ENCODE assay signal across 8 cellular contexts in genomic region chr1:31944205-31945089, GRCh38. TPM values are rescaled to one million over a fixed set of nuclear protein-coding genes. Genes with fewer than 3 reads are reported as not detected.
DNase-seq lines count a peak whose midpoint lies in the region; ATAC-seq and TF ChIP-seq lines count a peak whose summit lies in the region.

No MANE protein-coding gene starts in this region.

- H3K36me3 ChIP-seq in fibroblast of lung (ENCODE audit: control insufficient read depth, insufficient read depth, low read length): no peaks in the 10 kb centered on the region

- no peaks in the 10 kb centered on the region for H3K36me3 Mint-ChIP-seq in activated T-cell treated with anti-CD3 and anti-CD28 coated beads, Interleukin-2, amount 50 U/mL, for 24 hours (ENCODE audit: low read depth)
- no peaks in the 10 kb centered on the region for H3K36me3 Mint-ChIP-seq in naive thymus-derived CD8-positive, alpha-beta T cell
- H3K36me3 Mint-ChIP-seq in stimulated activated naive CD8-positive, alpha-beta T cell treated with anti-CD3 and anti-CD28 coated beads, Interleukin-15, Interleukin-2, amounts not matched to agents 100 ng/mL and 50 ng/mL, for 24 hours (ENCODE audit: low read depth): no peaks in the 10 kb centered on the region

- no peaks in the 10 kb centered on the region for H3K27me3 ChIP-seq in fibroblast of lung (ENCODE audit: control insufficient read depth, insufficient read depth, low read length)

- no peaks in the 10 kb centered on the region for H3K79me2 ChIP-seq in fibroblast of lung (ENCODE audit: control insufficient read depth, insufficient read depth, low read length)

- DNase-seq in GM04503 (ENCODE audit: low read depth) (peak; percentile 69), NCI-H82 (lab: John Stamatoyannopoulos, UW) (peak; percentile 89), fibroblast of lung (ENCODE audit: low read depth in 2 of 2) (peak; percentile 85 to 96), cortex of kidney (lab: John Stamatoyannopoulos, UW) (no peak)
- peak; percentile 80 for DNase-seq in activated T-cell treated with anti-CD3 and anti-CD28 coated beads, Interleukin-2, amount 50 U/mL, for 24 hours
- DNase-seq in naive thymus-derived CD8-positive, alpha-beta T cell: peak; percentile 64 to 92 (median 78)

- POLR2A ChIA-PET in naive thymus-derived CD8-positive, alpha-beta T cell (lab: Charles Lee): interaction anchor here (0.6 to 8.5 kb wide), 26 partner anchors 10 to 450 kb away, joined by 3 to 143 read pairs (median 4); partner anchors contain the start of genes BSDC1, KHDRBS1, KPNA6 and SPOCD1

- no peaks in the 10 kb centered on the region for H3K27me3 Mint-ChIP-seq in activated T-cell treated with anti-CD3 and anti-CD28 coated beads, Interleukin-2, amount 50 U/mL, for 24 hours
- no peaks in the 10 kb centered on the region for H3K27me3 Mint-ChIP-seq in naive thymus-derived CD8-positive, alpha-beta T cell
- no peaks in the 10 kb centered on the region for H3K27me3 Mint-ChIP-seq in stimulated activated naive CD8-positive, alpha-beta T cell treated with anti-CD3 and anti-CD28 coated beads, Interleukin-15, Interleukin-2, amounts not matched to agents 100 ng/mL and 50 ng/mL, for 24 hours

- peaks cover 63% of the 10 kb centered on the region for H3K4me1 Mint-ChIP-seq in activated T-cell treated with anti-CD3 and anti-CD28 coated beads, Interleukin-2, amount 50 U/mL, for 24 hours (ENCODE audit: low read depth)
- peaks cover 22 to 71% (median 54%) of the 10 kb centered on the region in 4 donors for H3K4me1 Mint-ChIP-seq in naive thymus-derived CD8-positive, alpha-beta T cell
- peaks cover 66% of the 10 kb centered on the region for H3K4me1 Mint-ChIP-seq in stimulated activated naive CD8-positive, alpha-beta T cell treated with anti-CD3 and anti-CD28 coated beads, Interleukin-15, Interleukin-2, amounts not matched to agents 100 ng/mL and 50 ng/mL, for 24 hours (ENCODE audit: low read depth)

- peak overlapping the region; percentile 77 for H3K9ac ChIP-seq in fibroblast of lung (ENCODE audit: insufficient read depth, low read length)

- peak overlapping the region; percentile 95 for H3K27ac Mint-ChIP-seq in activated T-cell treated with anti-CD3 and anti-CD28 coated beads, Interleukin-2, amount 50 U/mL, for 24 hours
- H3K27ac Mint-ChIP-seq in naive thymus-derived CD8-positive, alpha-beta T cell: peak overlapping the region; percentile 68 to 99 (median 96)
- peak overlapping the region; percentile 93 for H3K27ac Mint-ChIP-seq in stimulated activated naive CD8-positive, alpha-beta T cell treated with anti-CD3 and anti-CD28 coated beads, Interleukin-15, Interleukin-2, amounts not matched to agents 100 ng/mL and 50 ng/mL, for 24 hours

- H3K4me1 ChIP-seq in fibroblast of lung (ENCODE audit: control insufficient read depth, extremely low read depth, insufficient read depth, low read length): peaks cover 12% of the 10 kb centered on the region

- peak overlapping the region; percentile 67 for H3K4me3 Mint-ChIP-seq in activated T-cell treated with anti-CD3 and anti-CD28 coated beads, Interleukin-2, amount 50 U/mL, for 24 hours
- peak overlapping the region; percentile 80 to 93 (median 86) for H3K4me3 Mint-ChIP-seq in naive thymus-derived CD8-positive, alpha-beta T cell
- peak overlapping the region; percentile 68 for H3K4me3 Mint-ChIP-seq in stimulated activated naive CD8-positive, alpha-beta T cell treated with anti-CD3 and anti-CD28 coated beads, Interleukin-15, Interleukin-2, amounts not matched to agents 100 ng/mL and 50 ng/mL, for 24 hours

- H3K4me2 ChIP-seq in fibroblast of lung (ENCODE audit: extremely low read depth, insufficient read depth, low read length): peak overlapping the region; percentile 51

- H4K20me1 ChIP-seq in fibroblast of lung (ENCODE audit: control insufficient read depth, extremely low read depth, insufficient read depth, low read length): no peaks in the 10 kb centered on the region

- TF ChIP-seq CTCF in fibroblast of lung (conservative IDR thresholded peaks at IDR 0.05 in 1 of 2, IDR thresholded peaks at IDR 0.05 in 1 of 2; ENCODE audit: low read depth in 1 of 2, low read length in 2 of 2): no peak

- H3K9me3 ChIP-seq in fibroblast of lung (ENCODE audit: control insufficient read depth, insufficient read depth, low read depth, low read length): no peaks in the 10 kb centered on the region

- H2AFZ ChIP-seq in fibroblast of lung (ENCODE audit: low read length): peak overlapping the region; percentile 45

- H3K27ac ChIP-seq in fibroblast of lung (ENCODE audit: insufficient read depth, low read length): peak overlapping the region; percentile 91

- no peaks in the 10 kb centered on the region for H3K9me3 Mint-ChIP-seq in activated T-cell treated with anti-CD3 and anti-CD28 coated beads, Interleukin-2, amount 50 U/mL, for 24 hours
- no peaks in the 10 kb centered on the region for H3K9me3 Mint-ChIP-seq in naive thymus-derived CD8-positive, alpha-beta T cell
- no peaks in the 10 kb centered on the region for H3K9me3 Mint-ChIP-seq in stimulated activated naive CD8-positive, alpha-beta T cell treated with anti-CD3 and anti-CD28 coated beads, Interleukin-15, Interleukin-2, amounts not matched to agents 100 ng/mL and 50 ng/mL, for 24 hours

- H3K4me3 ChIP-seq in fibroblast of lung (replicated peaks in 1 of 4; ENCODE audit: control extremely low read depth in 1 of 4, insufficient read depth in 1 of 4, low read depth in 3 of 4, low read length in 4 of 4): peak overlapping the region; percentile 6 to 52 (median 28)

- ATAC-seq in HG02571 (IDR thresholded peaks at IDR 0.05; ENCODE audit: unreplicated experiment): peak; percentile 59
- peak; percentile 67 to 79 for ATAC-seq in naive thymus-derived CD8-positive, alpha-beta T cell

RNA-seq across cellular contexts. Expression of gene PTP4A2, which starts 6.3 kb away (rescaled TPM):
- 268 and 366 TPM in 2 replicates for total RNA-seq in fibroblast of lung
- polyA plus RNA-seq in fibroblast of lung: 398 and 429 TPM in 2 replicates
- polyA plus RNA-seq in fibroblast of lung (2012): 353 and 388 TPM in 2 replicates
- 161 and 218 TPM in 2 replicates for polyA minus RNA-seq in fibroblast of lung (ENCODE audit: low replicate concordance)
- 100 to 1,000 TPM; 230 to 235 TPM for total RNA-seq in naive thymus-derived CD8-positive, alpha-beta T cell
- polyA plus RNA-seq in naive thymus-derived CD8-positive, alpha-beta T cell: 100 to 1,000 TPM; 287 to 748 (median 546) TPM
